ENCODE assay signal across 11 cellular contexts in the genomic region with DNA sequence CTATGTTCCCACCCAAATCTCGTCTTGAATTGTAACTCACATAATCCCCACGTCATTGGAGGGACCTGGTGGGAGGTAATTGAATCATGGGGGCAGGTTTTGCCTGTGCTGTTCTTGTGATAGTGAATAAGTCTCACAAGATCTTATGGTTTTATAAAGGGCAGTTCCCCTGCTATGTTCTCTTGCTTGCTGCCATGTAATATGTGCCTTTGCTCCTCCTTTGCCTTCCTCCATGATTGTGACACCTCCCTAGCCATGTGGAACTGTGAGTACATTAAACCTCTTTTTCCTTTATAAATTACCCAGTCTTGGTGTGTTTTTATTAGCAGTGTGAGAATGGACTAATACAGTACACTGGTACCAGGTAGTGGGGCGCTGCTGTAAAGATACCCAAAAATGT.
"Had no signal": no experiment of that assay in that cellular context is flagged by ENCODE, and none has a peak within 500 bp of the region (broad histone marks: within the 10 kb centered on the region; RNA-seq: fewer than 3 reads in every experiment).

No MANE protein-coding gene starts in this region.

- ATAC-seq: GM23338, HCT116 had no signal

- FAIRE-seq: H1, H54 had no signal

- H3K4me2 ChIP-seq: GM23338 had no signal

- H3K27ac ChIP-seq: GM23248 had no signal

- H2AFZ ChIP-seq: GM23248, GM23338 had no signal

- H3K4me1 ChIP-seq: HAP-1 had no signal

- H3K4me3 ChIP-seq: GM23248, GM23338, HAP-1 had no signal

- H3K9ac ChIP-seq: GM23248 had no signal

- H3K36me3 ChIP-seq: HAP-1 had no signal

- DNase-seq: GM23248, GOT3, H7, H9, HCEC 1CT, HFFc6 had no signal

- H3K9me3 ChIP-seq: HAP-1 had no signal
